9 cellular contexts compared by ENCODE assay signal in genomic region chr9:7976167-7976755, GRCh38.
DNase-seq lines count a peak whose midpoint lies in the region; ATAC-seq lines count a peak whose summit lies in the region.
"Had no signal": no experiment of that assay in that cellular context is flagged by ENCODE, and none has a peak within 500 bp of the region (broad histone marks: within the 10 kb centered on the region; RNA-seq: fewer than 3 reads in every experiment).

No MANE protein-coding gene starts in this region.

- peak overlapping the region; percentile 97 for H3K27ac Mint-ChIP-seq in activated naive CD8-positive, alpha-beta T cell treated with anti-CD3 and anti-CD28 coated beads, Interleukin-2, amount 10 ng/mL, durations not matched to agents 7 days and 5 days

- H3K4me1 Mint-ChIP-seq in activated naive CD8-positive, alpha-beta T cell treated with anti-CD3 and anti-CD28 coated beads, Interleukin-2, amount 10 ng/mL, durations not matched to agents 7 days and 5 days: peaks cover 51% of the 10 kb centered on the region

- H3K9me3 Mint-ChIP-seq in activated naive CD8-positive, alpha-beta T cell treated with anti-CD3 and anti-CD28 coated beads, Interleukin-2, amount 10 ng/mL, durations not matched to agents 7 days and 5 days: no peaks in the 10 kb centered on the region

- DNase-seq in OCI-M1 (lab: John Stamatoyannopoulos, UW) (peak; percentile 100), SHP77 treated with DMSO at 0.1 percent for 48 hours (lab: John Stamatoyannopoulos, UW) (no peak), ecto neural progenitor cell (ENCODE audit: low spot score) (no peak), epidermal melanocyte (ENCODE audit: insufficient read length, low spot score) (no peak)
- peak; percentile 27 for DNase-seq in activated naive CD8-positive, alpha-beta T cell treated with anti-CD3 and anti-CD28 coated beads, Interleukin-2, amount 10 ng/mL, durations not matched to agents 7 days and 5 days
- DNase-seq in stimulated activated CD8-positive, alpha-beta memory T cell treated with anti-CD3 and anti-CD28 coated beads, Interleukin-4, amount 100 ng/mL, for 1 hour (ENCODE audit: low read depth in 2 of 2, low spot score in 1 of 2): peak; percentile 19 to 24

- POLR2A ChIA-PET in activated naive CD8-positive, alpha-beta T cell treated with anti-CD3 and anti-CD28 coated beads, Interleukin-2, amount 10 ng/mL, durations not matched to agents 7 days and 5 days (lab: Charles Lee): interaction anchor here (0.6 to 1.8 kb wide), 5 partner anchors 9 to 453 kb away, joined by 3 to 4 read pairs (median 3); no protein-coding TSS in a partner anchor

- H3K36me3 Mint-ChIP-seq in activated naive CD8-positive, alpha-beta T cell treated with anti-CD3 and anti-CD28 coated beads, Interleukin-2, amount 10 ng/mL, durations not matched to agents 7 days and 5 days: peaks cover 18% of the 10 kb centered on the region

- ATAC-seq in GM18870 (IDR thresholded peaks at IDR 0.05; ENCODE audit: unreplicated experiment) (peak; percentile 99), HG02870 (IDR thresholded peaks at IDR 0.05; ENCODE audit: unreplicated experiment) (peak; percentile 97)
- peak; percentile 98 for ATAC-seq in activated naive CD8-positive, alpha-beta T cell treated with anti-CD3 and anti-CD28 coated beads, Interleukin-2, amount 10 ng/mL, durations not matched to agents 7 days and 5 days (ENCODE audit: low read depth)
- ATAC-seq: Panc1 had no signal

- H3K4me3 Mint-ChIP-seq in activated naive CD8-positive, alpha-beta T cell treated with anti-CD3 and anti-CD28 coated beads, Interleukin-2, amount 10 ng/mL, durations not matched to agents 7 days and 5 days: peak overlapping the region; percentile 76

- no peaks in the 10 kb centered on the region for H3K27me3 Mint-ChIP-seq in activated naive CD8-positive, alpha-beta T cell treated with anti-CD3 and anti-CD28 coated beads, Interleukin-2, amount 10 ng/mL, durations not matched to agents 7 days and 5 days

Comparison
In these comparisons a context has a peak if more than half of its experiments do, and no peak if none do; other contexts are left out.
1. DNase-seq: peak in OCI-M1 (single experiment), activated naive CD8-positive, alpha-beta T cell treated with anti-CD3 and anti-CD28 coated beads, Interleukin-2, amount 10 ng/mL, durations not matched to agents 7 days and 5 days (single experiment) and stimulated activated CD8-positive, alpha-beta memory T cell treated with anti-CD3 and anti-CD28 coated beads, Interleukin-4, amount 100 ng/mL, for 1 hour (2 of 2); none in SHP77 treated with DMSO at 0.1 percent for 48 hours (single experiment), ecto neural progenitor cell (single experiment) and epidermal melanocyte (single experiment).
2. Peak in every context shown above with its lines, with median percentiles within 50 percentile points of each other: ATAC-seq.